In the genomic region with DNA sequence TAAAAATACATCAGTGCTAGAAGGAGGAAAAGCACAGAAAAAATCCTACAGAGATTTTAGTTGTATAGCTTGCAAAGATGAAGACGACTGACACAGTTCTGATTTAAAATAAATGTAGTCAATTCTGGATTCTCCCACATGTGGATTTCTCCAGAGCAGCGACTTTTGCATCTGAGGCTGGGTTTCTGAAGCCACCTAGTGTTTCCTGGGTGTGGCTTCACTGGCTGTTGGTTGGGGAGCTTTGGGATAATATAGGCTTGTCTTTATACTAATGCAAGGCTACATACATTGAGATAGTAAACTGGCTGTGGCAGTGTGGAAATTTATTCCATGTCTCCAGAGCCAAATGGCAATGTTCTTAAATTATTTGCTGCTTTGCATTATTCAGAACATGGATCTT, we compare ENCODE assay signal across 22 cellular contexts.
"Had no signal": no experiment of that assay in that cellular context is flagged by ENCODE, and none has a peak within 500 bp of the region (broad histone marks: within the 10 kb centered on the region; RNA-seq: fewer than 3 reads in every experiment).

No MANE protein-coding gene starts in this region.

- H3K27me3 ChIP-seq: MG63 had no signal

- H3K4me2 ChIP-seq: SK-N-SH had no signal

- ATAC-seq: HepG2, Panc1, PC-3, T-cell had no signal

- DNase-seq: IMR-90, Karpas-422, KG1, MG63, NCI-H1092, NCI-H1105 treated with DMSO at 0.1 percent for 48 hours, NCI-H1417 treated with DMSO at 0.1 percent for 48 hours, NCI-H187, NCI-H2029, NCI-H2081 treated with DMSO at 0.1 percent for 48 hours, NCI-H2227 treated with DMSO at 0.1 percent for 48 hours, NCI-H524, NCI-H526 treated with DMSO at 0.1 percent for 48 hours, NCI-H774, PC-3, SHP77, SK-N-SH, SW 1271, T-cell had no signal

- H3K9me3 ChIP-seq: MG63, SK-N-SH had no signal

- FAIRE-seq: HepG2 had no signal

- H3K36me3 ChIP-seq: MG63 had no signal

- H3K9ac ChIP-seq: SK-N-SH had no signal

- H3K4me3 ChIP-seq: MG63 had no signal

- H3K27ac ChIP-seq: RWPE1 had no signal
